Comparison of ENCODE assay signal across 9 cellular contexts in the genomic region with DNA sequence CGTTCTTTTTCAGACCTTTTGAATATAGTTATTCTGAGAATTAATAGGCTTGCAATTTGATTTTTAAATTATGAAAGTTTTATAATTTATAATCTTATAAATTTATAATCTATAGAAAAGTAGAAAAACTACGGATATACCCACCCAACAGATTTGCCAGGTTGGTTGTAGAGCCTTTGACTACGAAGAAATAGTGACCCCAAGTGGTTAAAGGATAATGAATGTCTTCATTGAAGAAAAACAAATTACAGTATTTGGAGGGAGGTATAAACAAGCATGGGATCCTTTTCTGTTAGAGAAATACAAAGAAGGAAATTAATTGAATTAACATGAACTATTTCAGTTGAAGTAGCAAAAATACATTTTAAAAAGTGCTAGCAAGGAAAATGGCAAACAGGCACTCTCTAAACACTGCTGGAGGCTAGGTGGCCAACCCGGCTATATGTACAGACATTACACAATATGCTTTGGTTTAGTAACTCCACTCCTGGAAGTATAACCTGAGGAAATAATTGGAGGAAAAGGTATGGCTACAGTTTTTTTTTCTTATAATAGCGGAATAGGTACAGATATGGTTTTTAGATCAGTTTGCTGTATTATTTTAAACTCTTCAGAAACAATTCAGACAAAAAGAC.
DNase-seq lines count a peak whose midpoint lies in the region; ATAC-seq, FAIRE-seq and TF ChIP-seq lines count a peak whose summit lies in the region.
"Had no signal": no experiment of that assay in that cellular context is flagged by ENCODE, and none has a peak within 500 bp of the region (broad histone marks: within the 10 kb centered on the region; RNA-seq: fewer than 3 reads in every experiment).

No MANE protein-coding gene starts in this region.

- intact Hi-C loops in kidney (cut with DNase I), result no loop called here

- H3K9me3 ChIP-seq in kidney (ENCODE audit: control insufficient read depth in 1 of 2, low read length in 2 of 2), result no peaks in the 10 kb centered on the region

- DNase-seq in AG09309 (ENCODE audit: low read depth), result no peak
- peak; percentile 27 for DNase-seq in amniotic epithelial cell (ENCODE audit: low read depth)
- DNase-seq in kidney, result no peak
- no peak for DNase-seq in activated gamma-delta T cell treated with Interleukin-2 at 50 U/mL for 16 hours
- DNase-seq in HT-29 (ENCODE audit: low spot score), result no peak
- DNase-seq: activated CD4-positive, CD25-positive, alpha-beta regulatory T cell had no signal

- H3K27ac ChIP-seq in kidney (ENCODE audit: low read depth in 2 of 2, low read length in 2 of 2), result no peak overlapping the region

- ATAC-seq in GM18861 (IDR thresholded peaks at IDR 0.05; ENCODE audit: unreplicated experiment) (peak; percentile 31), HG03025 (IDR thresholded peaks at IDR 0.05; ENCODE audit: low FRiP score, unreplicated experiment) (no peak), HG03354 (IDR thresholded peaks at IDR 0.05; ENCODE audit: poor library complexity, severe bottlenecking, unreplicated experiment) (no peak)

- peak; percentile 74 for FAIRE-seq in kidney (lab: Jason Lieb, UNC)

- H3K36me3 ChIP-seq in kidney (ENCODE audit: control insufficient read depth in 1 of 2, insufficient read depth in 2 of 2, low read length in 2 of 2), result no peaks in the 10 kb centered on the region

- H3K9ac ChIP-seq in kidney (ENCODE audit: low read length in 2 of 2), result no peak overlapping the region

- TF ChIP-seq CTCF in AG09309 (IDR thresholded peaks at IDR 0.05; ENCODE audit: control insufficient read depth, insufficient read depth, low read depth, low read length, missing control alignments) (peak; percentile 10), kidney (IDR thresholded peaks at IDR 0.05; ENCODE audit: borderline replicate concordance, extremely low read depth, insufficient read depth) (peak; percentile 24)

- H3K4me1 ChIP-seq in kidney (ENCODE audit: control insufficient read depth in 1 of 2, insufficient read depth in 1 of 2, low read depth in 1 of 2, low read length in 2 of 2), result no peaks in the 10 kb centered on the region

- no peak overlapping the region for H3K4me3 ChIP-seq in AG09309 (ENCODE audit: control insufficient read depth, low read depth, low read length)
- no peak overlapping the region for H3K4me3 ChIP-seq in kidney (ENCODE audit: low read length in 2 of 2)
